ENCODE assay signal across 13 cellular contexts in the genomic region with DNA sequence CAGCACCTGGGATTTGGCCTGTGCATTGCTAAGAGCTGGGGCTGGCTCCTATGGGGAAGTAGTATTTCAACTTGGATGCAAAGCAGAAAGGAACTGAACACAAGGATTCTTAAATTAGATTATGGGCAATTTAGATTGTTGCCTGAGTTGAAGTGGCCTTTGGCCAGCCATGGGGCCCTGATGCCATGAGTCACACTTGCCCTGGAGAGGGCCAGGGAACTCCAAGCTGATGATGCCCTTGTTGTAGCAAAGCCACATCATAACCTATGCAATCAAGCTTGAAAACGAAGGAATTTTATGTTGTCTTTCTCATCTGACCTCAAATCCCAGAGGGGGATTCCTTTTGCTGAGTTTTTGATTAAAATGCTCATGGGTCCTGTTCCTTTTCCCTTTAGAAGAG. TPM values are rescaled to one million over a fixed set of nuclear protein-coding genes. Genes with fewer than 3 reads are reported as not detected.
DNase-seq lines count a peak whose midpoint lies in the region; ATAC-seq, FAIRE-seq and TF ChIP-seq lines count a peak whose summit lies in the region.
"Had no signal": no experiment of that assay in that cellular context is flagged by ENCODE, and none has a peak within 500 bp of the region (broad histone marks: within the 10 kb centered on the region; RNA-seq: fewer than 3 reads in every experiment).

No MANE protein-coding gene starts in this region.

- ATAC-seq in HG02938 (IDR thresholded peaks at IDR 0.05; ENCODE audit: unreplicated experiment) (no peak), Right ventricle myocardium superior (ENCODE audit: poor library complexity) (no peak)
- ATAC-seq: esophagus mucosa, Right ventricle myocardium inferior had no signal

- H3K4me3 ChIP-seq in epithelial cell of proximal tubule (ENCODE audit: low read depth, low read length) (no peak overlapping the region), skeletal muscle cell (ENCODE audit: low read depth, low read length) (no peak overlapping the region)
- H3K4me3 ChIP-seq: smooth muscle cell had no signal

- TF ChIP-seq CTCF in epithelial cell of proximal tubule (conservative IDR thresholded peaks at IDR 0.05; ENCODE audit: low read depth, low read length): no peak

- peak; percentile 95 for FAIRE-seq in RCC 7860 (lab: Jason Lieb, UNC)
- FAIRE-seq: GM19239 had no signal

- intact Hi-C loops in Right ventricle myocardium superior (cut with DNase I): no loop called here

- peak; percentile 86 for DNase-seq in GM03348 (ENCODE audit: low spot score)
- DNase-seq in RCC 7860 (ENCODE audit: low spot score): peak; percentile 77
- DNase-seq in epithelial cell of proximal tubule (ENCODE audit: low read depth): peak; percentile 74
- DNase-seq in skeletal muscle cell (ENCODE audit: low read depth): peak; percentile 72
- no peak for DNase-seq in NCI-H2107 treated with DMSO at 0.1 percent for 48 hours (lab: John Stamatoyannopoulos, UW; ENCODE audit: unreplicated experiment)
- DNase-seq in Right ventricle myocardium superior: no peak
- DNase-seq: activated CD4-positive, alpha-beta T cell treated with anti-CD3 and anti-CD28 coated beads for 1 hour had no signal

RNA-seq across cellular contexts. Expression of gene SPATA32, which starts 3.9 kb away (rescaled TPM):
- total RNA-seq in epithelial cell of proximal tubule (not detected in 2 replicates), Right ventricle myocardium superior (not detected)
- total RNA-seq: lung microvascular endothelial cell, Right ventricle myocardium inferior, smooth muscle cell had no signal

RNA-seq across cellular contexts. Expression of gene FMNL1, which starts 44.1 kb away (rescaled TPM):
- total RNA-seq in epithelial cell of proximal tubule (5.1 and 5.7 TPM in 2 replicates), Right ventricle myocardium superior (12.0 TPM)

RNA-seq across cellular contexts. Expression of gene MAP3K14, which starts 51.0 kb away (rescaled TPM):
- total RNA-seq in epithelial cell of proximal tubule: 6.6 and 9.5 TPM in 2 replicates
- total RNA-seq in Right ventricle myocardium superior: 12.2 TPM

Comparison
In these comparisons a context has a peak if more than half of its experiments do, and no peak if none do; other contexts are left out.
1. DNase-seq: peak in GM03348 (single experiment), RCC 7860 (single experiment), epithelial cell of proximal tubule (single experiment) and skeletal muscle cell (single experiment); none in NCI-H2107 treated with DMSO at 0.1 percent for 48 hours (single experiment) and Right ventricle myocardium superior (single experiment).